Comparison of ENCODE assay signal across 8 cellular contexts in the genomic region with DNA sequence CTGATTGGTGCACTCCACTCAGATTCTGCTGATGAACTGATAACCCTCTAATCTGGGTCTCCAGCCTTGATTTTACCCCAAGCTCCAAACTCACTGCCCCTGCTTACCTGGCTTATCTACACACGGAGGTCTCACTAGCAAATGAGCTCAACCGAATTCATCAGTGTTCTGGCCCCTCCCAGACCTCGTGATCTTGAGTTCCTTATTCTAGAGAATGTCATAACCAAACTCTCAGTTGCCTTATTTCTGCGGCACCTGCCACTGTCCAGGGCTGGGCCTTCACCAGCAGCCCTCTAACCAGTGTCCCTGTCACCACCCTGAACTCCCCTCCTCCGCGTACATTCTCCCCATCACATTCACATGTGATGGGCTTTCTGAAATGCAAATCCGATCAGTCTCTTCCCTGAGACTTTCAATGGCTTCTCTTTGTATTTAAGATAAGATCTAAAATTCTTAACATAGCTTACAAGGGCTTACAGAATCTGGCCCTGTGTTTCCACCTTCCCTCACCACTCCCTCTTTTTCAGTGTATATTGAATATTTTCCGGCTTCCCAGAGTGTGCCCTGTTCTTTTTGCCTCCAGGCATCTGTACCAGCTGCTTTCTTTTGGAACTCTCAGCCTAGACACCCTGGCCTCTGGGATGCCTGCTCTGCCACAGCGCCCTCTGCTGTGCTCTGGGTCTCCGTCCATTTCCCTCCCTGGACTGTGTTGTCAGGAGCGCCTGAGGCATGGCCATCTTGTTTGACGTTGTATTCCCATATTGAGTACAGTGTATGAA. TPM values are rescaled to one million over a fixed set of nuclear protein-coding genes. Genes with fewer than 3 reads are reported as not detected.
DNase-seq lines count a peak whose midpoint lies in the region; ATAC-seq and TF ChIP-seq lines count a peak whose summit lies in the region.

No MANE protein-coding gene starts in this region.

- no peaks in the 10 kb centered on the region for H3K27me3 Mint-ChIP-seq in activated T-cell treated with anti-CD3 and anti-CD28 coated beads, Interleukin-2, amount 50 U/mL, for 4 hours (ENCODE audit: low read depth)

- DNase-seq in A172 (ENCODE audit: low spot score) (peak; percentile 33), NCI-H226 (peak; percentile 31), fibroblast of villous mesenchyme (ENCODE audit: low read depth) (peak; percentile 34), pons (ENCODE audit: low spot score) (peak; percentile 81), DMS153 (lab: John Stamatoyannopoulos, UW) (no peak)
- DNase-seq in activated T-cell treated with anti-CD3 and anti-CD28 coated beads, Interleukin-2, amount 50 U/mL, for 4 hours, result peak; percentile 54

- H3K36me3 Mint-ChIP-seq in activated T-cell treated with anti-CD3 and anti-CD28 coated beads, Interleukin-2, amount 50 U/mL, for 4 hours (ENCODE audit: insufficient read depth), result peaks cover 28% of the 10 kb centered on the region

- peaks cover 54% of the 10 kb centered on the region for H3K4me1 Mint-ChIP-seq in activated T-cell treated with anti-CD3 and anti-CD28 coated beads, Interleukin-2, amount 50 U/mL, for 4 hours (ENCODE audit: low read depth)

- no peaks in the 10 kb centered on the region for H3K9me3 Mint-ChIP-seq in activated T-cell treated with anti-CD3 and anti-CD28 coated beads, Interleukin-2, amount 50 U/mL, for 4 hours

- TF ChIP-seq CTCF in fibroblast of villous mesenchyme (IDR thresholded peaks at IDR 0.05; ENCODE audit: insufficient read depth, low read depth, low read length), result peak; percentile 60

- ATAC-seq in GM18505 (IDR thresholded peaks at IDR 0.05; ENCODE audit: unreplicated experiment), result peak; percentile 53
- peak; percentile 52 for ATAC-seq in HG02840 (IDR thresholded peaks at IDR 0.05; ENCODE audit: low FRiP score, unreplicated experiment)
- no peak for ATAC-seq in activated T-cell treated with anti-CD3 and anti-CD28 coated beads, Interleukin-2, amount 50 U/mL, for 4 hours

- no peak overlapping the region for H3K4me3 ChIP-seq in fibroblast of villous mesenchyme (ENCODE audit: low read depth, low read length)

- peak overlapping the region; percentile 13 for H3K4me3 Mint-ChIP-seq in activated T-cell treated with anti-CD3 and anti-CD28 coated beads, Interleukin-2, amount 50 U/mL, for 4 hours

- peak; percentile 71 for TF ChIP-seq POLR2A in GM18505 (IDR thresholded peaks at IDR 0.05; ENCODE audit: borderline replicate concordance, extremely low read depth, insufficient read depth, insufficient read length)

RNA-seq across cellular contexts. Expression of gene NAB1, which starts 31.1 kb away (rescaled TPM):
- 45.5 and 54.8 TPM in 2 replicates for total RNA-seq in A172 (2014; rRNA removed; shearing (Covaris generic))
- 10 to 100 TPM; 27.0 to 36.4 (median 33.8) TPM for total RNA-seq in activated T-cell treated with anti-CD3 and anti-CD28 coated beads, Interleukin-2, amount 50 U/mL, for 4 hours
- 32.2 and 54.8 TPM in 2 replicates for total RNA-seq in fibroblast of villous mesenchyme

Comparison
In these comparisons a context has a peak if more than half of its experiments do, and no peak if none do; other contexts are left out.
1. ATAC-seq: peak in GM18505 (single experiment) and HG02840 (single experiment); none in activated T-cell treated with anti-CD3 and anti-CD28 coated beads, Interleukin-2, amount 50 U/mL, for 4 hours (0 of 2).